ENCODE assay signal across 11 cellular contexts in genomic region chr19:18931316-18932162, GRCh38. TPM values are rescaled to one million over a fixed set of nuclear protein-coding genes. Genes with fewer than 3 reads are reported as not detected.
"Had no signal": no experiment of that assay in that cellular context is flagged by ENCODE, and none has a peak within 500 bp of the region (broad histone marks: within the 10 kb centered on the region; RNA-seq: fewer than 3 reads in every experiment).

No MANE protein-coding gene starts in this region.

- H3K27me3 ChIP-seq: breast epithelium, sigmoid colon, tibial artery had no signal

- H3K9me3 Mint-ChIP-seq: activated naive CD8-positive, alpha-beta T cell treated with anti-CD3 and anti-CD28 coated beads for 36 hours; immature natural killer cell; T-helper 2 cell treated with Interferon-gamma antibody and Interleukin-4, amounts not matched to agents 5 μg/mL and 100 μg/mL, for 36 hours had no signal

- H3K4me1 ChIP-seq: breast epithelium, lower lobe of right lung, prostate gland had no signal

- H3K4me3 ChIP-seq: breast epithelium, prostate gland, tibial artery had no signal

- H3K36me3 ChIP-seq: breast epithelium had no signal

- H3K27ac ChIP-seq: breast epithelium, lower lobe of right lung, prostate gland, tibial artery had no signal

- H3K27ac Mint-ChIP-seq: activated CD8-positive, alpha-beta memory T cell treated with anti-CD3 and anti-CD28 coated beads, Interleukin-2, amount 10 ng/mL, durations not matched to agents 7 days and 5 days; activated naive CD8-positive, alpha-beta T cell treated with anti-CD3 and anti-CD28 coated beads for 36 hours; T-helper 2 cell treated with Interferon-gamma antibody and Interleukin-4, amounts not matched to agents 5 μg/mL and 100 μg/mL, for 36 hours had no signal

- H3K36me3 Mint-ChIP-seq: naive thymus-derived CD4-positive, alpha-beta T cell had no signal

- H3K9me3 ChIP-seq: breast epithelium, lower lobe of right lung, prostate gland, sigmoid colon, tibial artery had no signal

RNA-seq across cellular contexts. Expression of gene HOMER3, which starts 9.5 kb away (rescaled TPM):
- total RNA-seq: activated naive CD8-positive, alpha-beta T cell treated with anti-CD3 and anti-CD28 coated beads for 36 hours had no signal

RNA-seq across cellular contexts. Expression of gene CERS1, which starts 35.6 kb away (rescaled TPM):
- total RNA-seq: activated CD8-positive, alpha-beta memory T cell treated with anti-CD3 and anti-CD28 coated beads, Interleukin-2, amount 10 ng/mL, durations not matched to agents 7 days and 5 days; lower lobe of right lung; mononuclear cell; naive thymus-derived CD4-positive, alpha-beta T cell had no signal
